Comparison of ENCODE assay signal across 21 cellular contexts in the genomic region with DNA sequence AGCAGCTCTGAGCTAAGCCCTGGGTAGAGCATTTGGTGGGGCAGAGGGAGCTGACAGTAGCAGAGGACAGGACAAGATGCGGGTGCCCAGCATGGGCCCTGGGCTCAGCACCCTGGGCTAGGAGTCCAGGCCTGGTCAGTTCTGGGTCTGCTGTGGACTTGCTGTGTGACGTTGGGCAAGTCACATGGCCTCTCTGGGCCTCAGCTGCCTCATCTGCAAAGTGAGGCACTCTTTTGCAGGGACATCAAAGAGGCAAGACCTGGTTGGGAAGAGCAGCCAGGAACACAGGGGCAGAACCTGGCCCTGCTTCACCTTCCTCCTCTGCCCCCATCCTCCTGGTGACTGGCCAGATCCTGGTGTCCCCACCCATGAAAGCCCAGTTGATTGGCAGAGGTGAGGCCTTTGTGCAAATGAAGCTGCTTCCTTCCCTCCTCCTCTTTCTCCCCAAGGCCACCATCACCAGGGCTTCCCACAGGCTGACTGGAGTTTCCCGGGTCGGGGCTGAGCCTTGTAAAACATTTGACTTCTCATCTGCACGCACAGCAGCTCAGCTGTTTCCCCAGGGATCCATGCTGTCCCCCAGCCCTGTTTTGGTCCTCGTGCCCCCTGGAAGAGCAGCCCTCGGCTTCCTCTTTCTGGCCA.
DNase-seq lines count a peak whose midpoint lies in the region.
"Had no signal": no experiment of that assay in that cellular context is flagged by ENCODE, and none has a peak within 500 bp of the region (broad histone marks: within the 10 kb centered on the region; RNA-seq: fewer than 3 reads in every experiment).

No MANE protein-coding gene starts in this region.

- no peak overlapping the region for H3K4me3 Mint-ChIP-seq in activated CD4-positive, alpha-beta T cell treated with anti-CD3 and anti-CD28 coated beads, Interleukin-2, amount 10 ng/mL, durations not matched to agents 24 days and 14 days
- H3K4me3 Mint-ChIP-seq: naive B cell had no signal

- H3K9me3 ChIP-seq in GM23248 (ENCODE audit: low read depth) = no peaks in the 10 kb centered on the region
- H3K9me3 ChIP-seq: Peyer's patch, spleen, upper lobe of right lung had no signal

- no peak overlapping the region for H3K27ac ChIP-seq in GM23248
- H3K27ac ChIP-seq: Peyer's patch, spleen, upper lobe of right lung had no signal

- no peaks in the 10 kb centered on the region for H4K20me1 ChIP-seq in GM23248 (ENCODE audit: insufficient read depth)

- no peaks in the 10 kb centered on the region for H3K27me3 ChIP-seq in GM23248 (replicated peaks; ENCODE audit: insufficient read depth)
- H3K27me3 ChIP-seq: Peyer's patch had no signal

- H3K27me3 Mint-ChIP-seq in activated CD4-positive, alpha-beta T cell treated with anti-CD3 and anti-CD28 coated beads, Interleukin-2, amount 10 ng/mL, durations not matched to agents 24 days and 14 days = no peaks in the 10 kb centered on the region

- in situ Hi-C loops in GM23248 (cut with MboI) = no loop called here

- no peak overlapping the region for H3K27ac Mint-ChIP-seq in activated CD4-positive, alpha-beta T cell treated with anti-CD3 and anti-CD28 coated beads, Interleukin-2, amount 10 ng/mL, durations not matched to agents 24 days and 14 days
- H3K27ac Mint-ChIP-seq: activated T-helper 2 cell treated with anti-CD3 and anti-CD28 coated beads, Interferon-gamma antibody, Interleukin-2, Interleukin-4, amounts not matched to agents 10 μg/mL and 5 μg/mL and 100 μg/mL, durations not matched to agents 14 hours and 24 hours and 36 hours; naive B cell; progenitor cell of endocrine pancreas had no signal

- H3K4me1 Mint-ChIP-seq in activated CD4-positive, alpha-beta T cell treated with anti-CD3 and anti-CD28 coated beads, Interleukin-2, amount 10 ng/mL, durations not matched to agents 24 days and 14 days = no peaks in the 10 kb centered on the region
- H3K4me1 Mint-ChIP-seq: naive B cell had no signal

- no peaks in the 10 kb centered on the region for H3K9me2 ChIP-seq in GM23248 (ENCODE audit: insufficient read depth)

- intact Hi-C loops in activated CD4-positive, alpha-beta T cell treated with anti-CD3 and anti-CD28 coated beads, Interleukin-2, amount 10 ng/mL, durations not matched to agents 24 days and 14 days (cut with micrococcal nuclease) = no loop called here

- DNase-seq in activated CD8-positive, alpha-beta memory T cell treated with anti-CD3 and anti-CD28 coated beads for 24 hours = peak; percentile 26
- no peak for DNase-seq in activated CD8-positive, alpha-beta memory T cell treated with anti-CD3 and anti-CD28 coated beads, Interleukin-2, amount 50 U/mL, for 4 hours
- DNase-seq in NCI-H510A treated with DMSO at 0.1 percent for 48 hours (lab: John Stamatoyannopoulos, UW) = peak; percentile 16
- DNase-seq in iPS-NIHi11 (ENCODE audit: low spot score) = peak; percentile 58
- DNase-seq in ureter (ENCODE audit: low spot score) = peak; percentile 32
- no peak for DNase-seq in activated CD4-positive, alpha-beta T cell treated with anti-CD3 and anti-CD28 coated beads, Interleukin-2, amount 10 ng/mL, durations not matched to agents 24 days and 14 days
- DNase-seq in GM23248 = no peak
- DNase-seq in stimulated activated CD4-positive, alpha-beta T cell treated with anti-CD3 and anti-CD28 coated beads, Interleukin-4, amount 100 ng/mL, for 4 hours = no peak
- DNase-seq: central memory CD4-positive, alpha-beta T cell; hypothalamus; left ventricle myocardium superior; naive B cell; NCI-H1694 treated with DMSO at 0.1 percent for 48 hours; NCI-H524 treated with DMSO at 0.1 percent for 48 hours; Peyer's patch; spleen; stimulated activated naive CD4-positive, alpha-beta T cell treated with Interleukin-2 at 50 U/mL for 16 hours had no signal

- no peak overlapping the region for H2AFZ ChIP-seq in GM23248

- H3K36me3 ChIP-seq in GM23248 (ENCODE audit: low read depth) = no peaks in the 10 kb centered on the region
- H3K36me3 ChIP-seq: Peyer's patch, spleen, upper lobe of right lung had no signal

- no peak overlapping the region for H3K4me2 ChIP-seq in GM23248 (ENCODE audit: unreplicated experiment)

- H3K36me3 Mint-ChIP-seq in activated CD4-positive, alpha-beta T cell treated with anti-CD3 and anti-CD28 coated beads, Interleukin-2, amount 10 ng/mL, durations not matched to agents 24 days and 14 days (ENCODE audit: low read depth) = no peaks in the 10 kb centered on the region
- H3K36me3 Mint-ChIP-seq: naive B cell had no signal

- H3K4me1 ChIP-seq in GM23248 (ENCODE audit: insufficient read depth) = no peaks in the 10 kb centered on the region
- H3K4me1 ChIP-seq: Peyer's patch, spleen, upper lobe of right lung had no signal

- H3K9ac ChIP-seq in GM23248 = no peak overlapping the region

- no peak overlapping the region for H3K4me3 ChIP-seq in GM23248
- H3K4me3 ChIP-seq: GM12878, Peyer's patch, spleen, upper lobe of right lung had no signal

- no peaks in the 10 kb centered on the region for H3K79me2 ChIP-seq in GM23248 (ENCODE audit: insufficient read depth)

- H3K9me3 Mint-ChIP-seq in activated CD4-positive, alpha-beta T cell treated with anti-CD3 and anti-CD28 coated beads, Interleukin-2, amount 10 ng/mL, durations not matched to agents 24 days and 14 days = no peaks in the 10 kb centered on the region
- H3K9me3 Mint-ChIP-seq: activated T-helper 2 cell treated with anti-CD3 and anti-CD28 coated beads, Interferon-gamma antibody, Interleukin-2, Interleukin-4, amounts not matched to agents 10 μg/mL and 5 μg/mL and 100 μg/mL, durations not matched to agents 14 hours and 24 hours and 36 hours had no signal

- no peaks in the 10 kb centered on the region for H3F3A ChIP-seq in GM23248 (ENCODE audit: insufficient read depth)

- 48 to 49% methylated on average over 7 of the region's 7 CpGs for WGBS in GM23248 (ENCODE audit: low coverage in 1 of 2, low lambda C conversion rate in 2 of 2, missing lambda C conversion rate in 2 of 2), 2 experiments

Comparison
In these comparisons a context has a peak if more than half of its experiments do, and no peak if none do; other contexts are left out.
1. DNase-seq: peak in activated CD8-positive, alpha-beta memory T cell treated with anti-CD3 and anti-CD28 coated beads for 24 hours (single experiment), NCI-H510A treated with DMSO at 0.1 percent for 48 hours (single experiment), iPS-NIHi11 (single experiment) and ureter (single experiment); none in activated CD8-positive, alpha-beta memory T cell treated with anti-CD3 and anti-CD28 coated beads, Interleukin-2, amount 50 U/mL, for 4 hours (single experiment), activated CD4-positive, alpha-beta T cell treated with anti-CD3 and anti-CD28 coated beads, Interleukin-2, amount 10 ng/mL, durations not matched to agents 24 days and 14 days (single experiment), GM23248 (single experiment) and stimulated activated CD4-positive, alpha-beta T cell treated with anti-CD3 and anti-CD28 coated beads, Interleukin-4, amount 100 ng/mL, for 4 hours (0 of 2).